ENCODE assay signal across 1 cellular context in the genomic region with DNA sequence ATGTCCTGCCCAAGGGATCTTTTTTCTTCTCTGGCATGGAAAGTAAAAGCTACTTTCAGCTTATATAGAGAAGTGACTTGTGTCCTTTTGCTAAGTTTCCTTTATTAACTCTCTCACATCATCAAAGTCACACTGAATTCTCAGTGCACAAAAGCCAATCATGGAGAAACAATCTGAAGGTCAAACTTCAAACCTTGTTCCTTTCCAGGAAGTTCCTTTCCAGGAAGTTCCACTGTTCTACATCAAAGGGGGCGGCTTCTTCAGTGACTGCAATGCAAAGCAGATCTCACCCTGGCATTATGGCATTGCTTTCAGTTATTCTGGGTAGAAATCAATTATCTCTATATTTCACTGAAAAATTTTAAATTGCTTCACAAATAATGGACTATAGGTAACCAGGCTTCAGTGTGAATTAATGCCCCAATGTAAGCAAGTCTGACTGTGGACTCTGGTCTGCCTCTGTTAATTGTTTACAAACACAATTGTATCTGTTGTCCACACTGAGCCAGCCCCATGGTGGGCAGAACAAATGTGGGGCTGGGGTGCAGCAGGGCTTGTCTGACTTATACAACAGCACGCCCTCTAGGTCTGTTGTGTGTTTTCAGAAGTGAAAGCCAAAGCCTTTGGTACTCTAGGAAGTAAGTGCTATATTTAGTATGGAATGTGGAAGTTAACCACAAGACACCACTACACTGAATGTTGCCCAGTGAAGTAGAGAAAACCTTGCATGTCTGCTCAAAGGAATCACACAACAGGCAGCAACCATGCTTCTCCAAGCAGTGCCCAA.
TF ChIP-seq lines count a peak whose summit lies in the region.

No MANE protein-coding gene starts in this region.

TF ChIP-seq in WTC11, 78 proteins besides CTCF, POLR2A, EP300 and RAD21:
- TF ChIP-seq, protein P1, sequence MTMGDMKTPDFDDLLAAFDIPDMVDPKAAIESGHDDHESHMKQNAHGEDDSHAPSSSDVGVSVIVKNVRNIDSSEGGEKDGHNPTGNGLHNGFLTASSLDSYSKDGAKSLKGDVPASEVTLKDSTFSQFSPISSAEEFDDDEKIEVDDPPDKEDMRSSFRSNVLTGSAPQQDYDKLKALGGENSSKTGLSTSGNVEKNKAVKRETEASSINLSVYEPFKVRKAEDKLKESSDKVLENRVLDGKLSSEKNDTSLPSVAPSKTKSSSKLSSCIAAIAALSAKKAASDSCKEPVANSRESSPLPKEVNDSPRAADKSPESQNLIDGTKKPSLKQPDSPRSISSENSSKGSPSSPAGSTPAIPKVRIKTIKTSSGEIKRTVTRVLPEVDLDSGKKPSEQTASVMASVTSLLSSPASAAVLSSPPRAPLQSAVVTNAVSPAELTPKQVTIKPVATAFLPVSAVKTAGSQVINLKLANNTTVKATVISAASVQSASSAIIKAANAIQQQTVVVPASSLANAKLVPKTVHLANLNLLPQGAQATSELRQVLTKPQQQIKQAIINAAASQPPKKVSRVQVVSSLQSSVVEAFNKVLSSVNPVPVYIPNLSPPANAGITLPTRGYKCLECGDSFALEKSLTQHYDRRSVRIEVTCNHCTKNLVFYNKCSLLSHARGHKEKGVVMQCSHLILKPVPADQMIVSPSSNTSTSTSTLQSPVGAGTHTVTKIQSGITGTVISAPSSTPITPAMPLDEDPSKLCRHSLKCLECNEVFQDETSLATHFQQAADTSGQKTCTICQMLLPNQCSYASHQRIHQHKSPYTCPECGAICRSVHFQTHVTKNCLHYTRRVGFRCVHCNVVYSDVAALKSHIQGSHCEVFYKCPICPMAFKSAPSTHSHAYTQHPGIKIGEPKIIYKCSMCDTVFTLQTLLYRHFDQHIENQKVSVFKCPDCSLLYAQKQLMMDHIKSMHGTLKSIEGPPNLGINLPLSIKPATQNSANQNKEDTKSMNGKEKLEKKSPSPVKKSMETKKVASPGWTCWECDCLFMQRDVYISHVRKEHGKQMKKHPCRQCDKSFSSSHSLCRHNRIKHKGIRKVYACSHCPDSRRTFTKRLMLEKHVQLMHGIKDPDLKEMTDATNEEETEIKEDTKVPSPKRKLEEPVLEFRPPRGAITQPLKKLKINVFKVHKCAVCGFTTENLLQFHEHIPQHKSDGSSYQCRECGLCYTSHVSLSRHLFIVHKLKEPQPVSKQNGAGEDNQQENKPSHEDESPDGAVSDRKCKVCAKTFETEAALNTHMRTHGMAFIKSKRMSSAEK (CRISPR knock-in tag; IDR thresholded peaks at IDR 0.05; ENCODE audit: borderline replicate concordance) = no peak
- TF ChIP-seq, protein P2, sequence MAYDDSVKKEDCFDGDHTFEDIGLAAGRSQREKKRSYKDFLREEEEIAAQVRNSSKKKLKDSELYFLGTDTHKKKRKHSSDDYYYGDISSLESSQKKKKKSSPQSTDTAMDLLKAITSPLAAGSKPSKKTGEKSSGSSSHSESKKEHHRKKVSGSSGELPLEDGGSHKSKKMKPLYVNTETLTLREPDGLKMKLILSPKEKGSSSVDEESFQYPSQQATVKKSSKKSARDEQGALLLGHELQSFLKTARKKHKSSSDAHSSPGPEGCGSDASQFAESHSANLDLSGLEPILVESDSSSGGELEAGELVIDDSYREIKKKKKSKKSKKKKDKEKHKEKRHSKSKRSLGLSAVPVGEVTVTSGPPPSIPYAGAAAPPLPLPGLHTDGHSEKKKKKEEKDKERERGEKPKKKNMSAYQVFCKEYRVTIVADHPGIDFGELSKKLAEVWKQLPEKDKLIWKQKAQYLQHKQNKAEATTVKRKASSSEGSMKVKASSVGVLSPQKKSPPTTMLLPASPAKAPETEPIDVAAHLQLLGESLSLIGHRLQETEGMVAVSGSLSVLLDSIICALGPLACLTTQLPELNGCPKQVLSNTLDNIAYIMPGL (CRISPR knock-in tag; IDR thresholded peaks at IDR 0.05) = no peak
- TF ChIP-seq ELF4 (CRISPR knock-in tag; IDR thresholded peaks at IDR 0.05; ENCODE audit: low read depth) (no peak), CREM (CRISPR knock-in tag; IDR thresholded peaks at IDR 0.05) (no peak), SMAD4 (CRISPR knock-in tag; IDR thresholded peaks at IDR 0.05) (no peak), HMGA2 (CRISPR knock-in tag; IDR thresholded peaks at IDR 0.05) (no peak), NFE2L1 (CRISPR knock-in tag; IDR thresholded peaks at IDR 0.05) (no peak), PRRX2 (CRISPR knock-in tag; IDR thresholded peaks at IDR 0.05) (no peak), NR2C2 (CRISPR knock-in tag; IDR thresholded peaks at IDR 0.05) (no peak)
- TF ChIP-seq, protein P3, sequence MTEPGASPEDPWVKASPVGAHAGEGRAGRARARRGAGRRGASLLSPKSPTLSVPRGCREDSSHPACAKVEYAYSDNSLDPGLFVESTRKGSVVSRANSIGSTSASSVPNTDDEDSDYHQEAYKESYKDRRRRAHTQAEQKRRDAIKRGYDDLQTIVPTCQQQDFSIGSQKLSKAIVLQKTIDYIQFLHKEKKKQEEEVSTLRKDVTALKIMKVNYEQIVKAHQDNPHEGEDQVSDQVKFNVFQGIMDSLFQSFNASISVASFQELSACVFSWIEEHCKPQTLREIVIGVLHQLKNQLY (CRISPR knock-in tag; IDR thresholded peaks at IDR 0.05) = no peak
- TF ChIP-seq, protein P4, sequence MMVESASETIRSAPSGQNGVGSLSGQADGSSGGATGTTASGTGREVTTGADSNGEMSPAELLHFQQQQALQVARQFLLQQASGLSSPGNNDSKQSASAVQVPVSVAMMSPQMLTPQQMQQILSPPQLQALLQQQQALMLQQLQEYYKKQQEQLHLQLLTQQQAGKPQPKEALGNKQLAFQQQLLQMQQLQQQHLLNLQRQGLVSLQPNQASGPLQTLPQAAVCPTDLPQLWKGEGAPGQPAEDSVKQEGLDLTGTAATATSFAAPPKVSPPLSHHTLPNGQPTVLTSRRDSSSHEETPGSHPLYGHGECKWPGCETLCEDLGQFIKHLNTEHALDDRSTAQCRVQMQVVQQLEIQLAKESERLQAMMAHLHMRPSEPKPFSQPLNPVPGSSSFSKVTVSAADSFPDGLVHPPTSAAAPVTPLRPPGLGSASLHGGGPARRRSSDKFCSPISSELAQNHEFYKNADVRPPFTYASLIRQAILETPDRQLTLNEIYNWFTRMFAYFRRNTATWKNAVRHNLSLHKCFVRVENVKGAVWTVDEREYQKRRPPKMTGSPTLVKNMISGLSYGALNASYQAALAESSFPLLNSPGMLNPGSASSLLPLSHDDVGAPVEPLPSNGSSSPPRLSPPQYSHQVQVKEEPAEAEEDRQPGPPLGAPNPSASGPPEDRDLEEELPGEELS (CRISPR knock-in tag; IDR thresholded peaks at IDR 0.05) = no peak
- TF ChIP-seq, protein P5, sequence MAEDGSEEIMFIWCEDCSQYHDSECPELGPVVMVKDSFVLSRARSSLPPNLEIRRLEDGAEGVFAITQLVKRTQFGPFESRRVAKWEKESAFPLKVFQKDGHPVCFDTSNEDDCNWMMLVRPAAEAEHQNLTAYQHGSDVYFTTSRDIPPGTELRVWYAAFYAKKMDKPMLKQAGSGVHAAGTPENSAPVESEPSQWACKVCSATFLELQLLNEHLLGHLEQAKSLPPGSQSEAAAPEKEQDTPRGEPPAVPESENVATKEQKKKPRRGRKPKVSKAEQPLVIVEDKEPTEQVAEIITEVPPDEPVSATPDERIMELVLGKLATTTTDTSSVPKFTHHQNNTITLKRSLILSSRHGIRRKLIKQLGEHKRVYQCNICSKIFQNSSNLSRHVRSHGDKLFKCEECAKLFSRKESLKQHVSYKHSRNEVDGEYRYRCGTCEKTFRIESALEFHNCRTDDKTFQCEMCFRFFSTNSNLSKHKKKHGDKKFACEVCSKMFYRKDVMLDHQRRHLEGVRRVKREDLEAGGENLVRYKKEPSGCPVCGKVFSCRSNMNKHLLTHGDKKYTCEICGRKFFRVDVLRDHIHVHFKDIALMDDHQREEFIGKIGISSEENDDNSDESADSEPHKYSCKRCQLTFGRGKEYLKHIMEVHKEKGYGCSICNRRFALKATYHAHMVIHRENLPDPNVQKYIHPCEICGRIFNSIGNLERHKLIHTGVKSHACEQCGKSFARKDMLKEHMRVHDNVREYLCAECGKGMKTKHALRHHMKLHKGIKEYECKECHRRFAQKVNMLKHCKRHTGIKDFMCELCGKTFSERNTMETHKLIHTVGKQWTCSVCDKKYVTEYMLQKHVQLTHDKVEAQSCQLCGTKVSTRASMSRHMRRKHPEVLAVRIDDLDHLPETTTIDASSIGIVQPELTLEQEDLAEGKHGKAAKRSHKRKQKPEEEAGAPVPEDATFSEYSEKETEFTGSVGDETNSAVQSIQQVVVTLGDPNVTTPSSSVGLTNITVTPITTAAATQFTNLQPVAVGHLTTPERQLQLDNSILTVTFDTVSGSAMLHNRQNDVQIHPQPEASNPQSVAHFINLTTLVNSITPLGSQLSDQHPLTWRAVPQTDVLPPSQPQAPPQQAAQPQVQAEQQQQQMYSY (CRISPR knock-in tag; IDR thresholded peaks at IDR 0.05) = no peak
- TF ChIP-seq, protein P6, sequence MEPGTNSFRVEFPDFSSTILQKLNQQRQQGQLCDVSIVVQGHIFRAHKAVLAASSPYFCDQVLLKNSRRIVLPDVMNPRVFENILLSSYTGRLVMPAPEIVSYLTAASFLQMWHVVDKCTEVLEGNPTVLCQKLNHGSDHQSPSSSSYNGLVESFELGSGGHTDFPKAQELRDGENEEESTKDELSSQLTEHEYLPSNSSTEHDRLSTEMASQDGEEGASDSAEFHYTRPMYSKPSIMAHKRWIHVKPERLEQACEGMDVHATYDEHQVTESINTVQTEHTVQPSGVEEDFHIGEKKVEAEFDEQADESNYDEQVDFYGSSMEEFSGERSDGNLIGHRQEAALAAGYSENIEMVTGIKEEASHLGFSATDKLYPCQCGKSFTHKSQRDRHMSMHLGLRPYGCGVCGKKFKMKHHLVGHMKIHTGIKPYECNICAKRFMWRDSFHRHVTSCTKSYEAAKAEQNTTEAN (CRISPR knock-in tag; IDR thresholded peaks at IDR 0.05) = no peak
